ENCODE assay signal across 12 cellular contexts in genomic region chr5:123119334-123119986, GRCh38. TPM values are rescaled to one million over a fixed set of nuclear protein-coding genes. Genes with fewer than 3 reads are reported as not detected.
DNase-seq lines count a peak whose midpoint lies in the region; FAIRE-seq and TF ChIP-seq lines count a peak whose summit lies in the region.
"Had no signal": no experiment of that assay in that cellular context is flagged by ENCODE, and none has a peak within 500 bp of the region (broad histone marks: within the 10 kb centered on the region; RNA-seq: fewer than 3 reads in every experiment).

No MANE protein-coding gene starts in this region.

- H3K27ac ChIP-seq in breast epithelium (no peak overlapping the region), WERI-Rb-1 (no peak overlapping the region), tibial nerve (no peak overlapping the region)
- H3K27ac ChIP-seq: right atrium auricular region had no signal

- DNase-seq in MCF 10A (ENCODE audit: unreplicated experiment) (peak; percentile 61), breast epithelium (ENCODE audit: low spot score in 2 of 2) (no peak), WERI-Rb-1 (peak; percentile 29), iris pigment epithelial cell (ENCODE audit: low read depth) (peak; percentile 64), urothelium cell line (ENCODE audit: low spot score) (peak; percentile 85), GM19238 (ENCODE audit: insufficient read length, low spot score) (no peak), tibial nerve (ENCODE audit: low spot score in 2 of 2) (no peak), OCI-M2 (lab: John Stamatoyannopoulos, UW; ENCODE audit: unreplicated experiment) (no peak)
- DNase-seq: amniotic stem cell; NCI-H2227 treated with DMSO at 0.1 percent for 48 hours; stimulated activated naive CD4-positive, alpha-beta T cell treated with Interleukin-2 at 50 U/mL for 16 hours had no signal

- H3K9me3 ChIP-seq in breast epithelium (no peaks in the 10 kb centered on the region), WERI-Rb-1 (ENCODE audit: severe bottlenecking) (no peaks in the 10 kb centered on the region), tibial nerve (no peaks in the 10 kb centered on the region)
- H3K9me3 ChIP-seq: right atrium auricular region had no signal

- TF ChIP-seq CTCF in MCF 10A (IDR thresholded peaks at IDR 0.05; ENCODE audit: unreplicated experiment), result no peak
- no peak for TF ChIP-seq CTCF in breast epithelium (IDR thresholded peaks at IDR 0.05)
- TF ChIP-seq CTCF in WERI-Rb-1 (IDR thresholded peaks at IDR 0.05; ENCODE audit: low read depth, low read length), result peak; percentile 41
- TF ChIP-seq CTCF in tibial nerve (IDR thresholded peaks at IDR 0.05), result no peak

- POLR2A ChIA-PET in MCF 10A (lab: Yijun Ruan, JAX), result interaction anchor here (1.0 to 1.6 kb wide), 3 partner anchors 12 to 172 kb away, joined by 3 to 6 read pairs (median 3); no protein-coding TSS in a partner anchor

- H3K9me3 Mint-ChIP-seq in MCF 10A (ENCODE audit: unreplicated experiment), result no peaks in the 10 kb centered on the region

- H3K4me1 Mint-ChIP-seq in MCF 10A (ENCODE audit: insufficient read depth, unreplicated experiment), result peaks cover 22% of the 10 kb centered on the region

- no peak for FAIRE-seq in urothelium cell line (lab: Jason Lieb, UNC)

- H3K27me3 ChIP-seq in breast epithelium, result no peaks in the 10 kb centered on the region
- no peaks in the 10 kb centered on the region for H3K27me3 ChIP-seq in WERI-Rb-1 (ENCODE audit: insufficient read depth, low read depth, severe bottlenecking)
- no peaks in the 10 kb centered on the region for H3K27me3 ChIP-seq in tibial nerve
- H3K27me3 ChIP-seq: right atrium auricular region had no signal

- intact Hi-C loops in MCF 10A (cut with micrococcal nuclease), result loop anchor here (5.0 kb wide), 1 partner anchor 88 kb away; no protein-coding TSS in a partner anchor
- intact Hi-C loops in breast epithelium (cut with DNase I; ENCODE audit: low total_unique reads), result no loop called here

- H3K4me3 Mint-ChIP-seq in MCF 10A (ENCODE audit: unreplicated experiment), result peak overlapping the region; percentile 17

- no peaks in the 10 kb centered on the region for H3K27me3 Mint-ChIP-seq in MCF 10A (ENCODE audit: insufficient read depth, unreplicated experiment)

- no TSS peak for BruUV-seq in MCF 10A (replicated peaks; lab: Mats Ljungman, UMichigan)

- peak overlapping the region; percentile 18 for H3K27ac Mint-ChIP-seq in MCF 10A (ENCODE audit: low read depth, unreplicated experiment)

- CTCF ChIA-PET in MCF 10A (lab: Yijun Ruan, JAX), result interaction anchor here (0.6 to 1.9 kb wide), 6 partner anchors 23 to 414 kb away, joined by 3 to 5 read pairs (median 3); no protein-coding TSS in a partner anchor

- no peak overlapping the region for H3K4me3 ChIP-seq in breast epithelium
- no peak overlapping the region for H3K4me3 ChIP-seq in WERI-Rb-1 (ENCODE audit: low read depth, low read length)
- no peak overlapping the region for H3K4me3 ChIP-seq in tibial nerve
- H3K4me3 ChIP-seq: right atrium auricular region had no signal

- H3K36me3 ChIP-seq in breast epithelium (no peaks in the 10 kb centered on the region), WERI-Rb-1 (no peaks in the 10 kb centered on the region), tibial nerve (no peaks in the 10 kb centered on the region)
- H3K36me3 ChIP-seq: right atrium auricular region had no signal

- 43 to 50% methylated on average over 8 of the region's 8 CpGs for WGBS in tibial nerve, 2 donors

- no peak for TF ChIP-seq POLR2A in breast epithelium (IDR thresholded peaks at IDR 0.05)
- no peak for TF ChIP-seq POLR2A in tibial nerve (IDR thresholded peaks at IDR 0.05)

- no peak for TF ChIP-seq EP300 in tibial nerve (IDR thresholded peaks at IDR 0.05)

- H3K36me3 Mint-ChIP-seq in MCF 10A (ENCODE audit: insufficient read depth, unreplicated experiment), result peaks cover 7% of the 10 kb centered on the region

- no peaks in the 10 kb centered on the region for H3K4me1 ChIP-seq in breast epithelium
- peaks cover 0 to 12% (median 0%) of the 10 kb centered on the region in 4 donors for H3K4me1 ChIP-seq in tibial nerve
- H3K4me1 ChIP-seq: right atrium auricular region had no signal

RNA-seq across cellular contexts. Expression of gene PRDM6, which starts 30.4 kb away (rescaled TPM):
- total RNA-seq in MCF 10A (2022) (0.98 and 1.3 TPM in 2 replicates), breast epithelium (1 to 10 TPM in 1 of 3 donors, under 1 TPM in 2; 0.48 to 2.6 (median 0.66) TPM), tibial nerve (1 to 10 TPM in 2 of 4 donors, under 1 TPM in 2; 0.90 to 1.1 (median 1.0) TPM)

Comparison
In these comparisons a context has a peak if more than half of its experiments do, and no peak if none do; other contexts are left out.
1. DNase-seq: peak in MCF 10A (single experiment), WERI-Rb-1 (single experiment), iris pigment epithelial cell (single experiment) and urothelium cell line (single experiment); none in breast epithelium (0 of 2), GM19238 (single experiment), tibial nerve (0 of 2) and OCI-M2 (single experiment).